In genomic region chr2:237791977-237792727, GRCh38 we compare ENCODE assay signal across 12 cellular contexts. TPM values are rescaled to one million over a fixed set of nuclear protein-coding genes. Genes with fewer than 3 reads are reported as not detected.
DNase-seq lines count a peak whose midpoint lies in the region; ATAC-seq and TF ChIP-seq lines count a peak whose summit lies in the region.
"Had no signal": no experiment of that assay in that cellular context is flagged by ENCODE, and none has a peak within 500 bp of the region (broad histone marks: within the 10 kb centered on the region; RNA-seq: fewer than 3 reads in every experiment).

No MANE protein-coding gene starts in this region.

- DNase-seq in AG09319 (ENCODE audit: extremely low read depth, low read depth) (no peak), HFFc6 (peak; percentile 6), astrocyte of the spinal cord (ENCODE audit: low read depth, low spot score) (no peak), kidney epithelial cell (ENCODE audit: low read depth) (no peak), MV-4-11 (lab: John Stamatoyannopoulos, UW) (no peak), AML-193 (lab: John Stamatoyannopoulos, UW) (no peak)
- no peak for DNase-seq in stimulated activated naive CD8-positive, alpha-beta T cell treated with anti-CD3 and anti-CD28 coated beads, Interleukin-15, Interleukin-2, amounts not matched to agents 100 U/mL and 50 U/mL, for 24 hours
- DNase-seq: CD4-positive, alpha-beta T cell; stimulated activated CD4-positive, alpha-beta T cell treated with anti-CD3 and anti-CD28 coated beads, Interleukin-15, amount 100 ng/mL, for 24 hours had no signal

- peaks cover 10% of the 10 kb centered on the region for H3K27me3 Mint-ChIP-seq in HFFc6 (ENCODE audit: insufficient read depth)
- H3K27me3 Mint-ChIP-seq: CD4-positive, alpha-beta T cell; stimulated activated naive CD8-positive, alpha-beta T cell treated with anti-CD3 and anti-CD28 coated beads, Interleukin-15, Interleukin-2, amounts not matched to agents 100 ng/mL and 50 ng/mL, for 24 hours had no signal

- H3K36me3 ChIP-seq in kidney epithelial cell (ENCODE audit: control insufficient read depth, insufficient read depth, low read length), result no peaks in the 10 kb centered on the region

- no peak for ATAC-seq in stimulated activated naive CD8-positive, alpha-beta T cell treated with anti-CD3 and anti-CD28 coated beads, Interleukin-15, Interleukin-2, amounts not matched to agents 100 U/mL and 50 U/mL, for 24 hours
- no peak for ATAC-seq in HG03095 (IDR thresholded peaks at IDR 0.05; ENCODE audit: unreplicated experiment)

- H3K27me3 ChIP-seq in kidney epithelial cell (ENCODE audit: control insufficient read depth, insufficient read depth, low read length), result no peaks in the 10 kb centered on the region

- peaks cover 8% of the 10 kb centered on the region for H3K36me3 Mint-ChIP-seq in HFFc6 (ENCODE audit: low read depth)

- H3K4me3 Mint-ChIP-seq in HFFc6, result no peak overlapping the region
- H3K4me3 Mint-ChIP-seq: CD4-positive, alpha-beta T cell; stimulated activated naive CD8-positive, alpha-beta T cell treated with anti-CD3 and anti-CD28 coated beads, Interleukin-15, Interleukin-2, amounts not matched to agents 100 ng/mL and 50 ng/mL, for 24 hours; T-helper 1 cell treated with Interleukin-12 subunit alpha and Interleukin-12 subunit beta and Interleukin-4 antibody, amounts not matched to agents 30 μg/mL and 1 μg/mL, for 36 hours had no signal

- no peak overlapping the region for H3K27ac Mint-ChIP-seq in HFFc6
- H3K27ac Mint-ChIP-seq: CD4-positive, alpha-beta T cell; stimulated activated naive CD8-positive, alpha-beta T cell treated with anti-CD3 and anti-CD28 coated beads, Interleukin-15, Interleukin-2, amounts not matched to agents 100 ng/mL and 50 ng/mL, for 24 hours; T-helper 1 cell treated with Interleukin-12 subunit alpha and Interleukin-12 subunit beta and Interleukin-4 antibody, amounts not matched to agents 30 μg/mL and 1 μg/mL, for 36 hours had no signal

- in situ Hi-C loops in astrocyte of the spinal cord (cut with HindIII; ENCODE audit: low sequenced_read_pairs), result no loop called here

- H3K4me3 ChIP-seq in astrocyte of the spinal cord (ENCODE audit: low read depth, low read length) (no peak overlapping the region), kidney epithelial cell (ENCODE audit: low read depth, low read length) (no peak overlapping the region)

- TF ChIP-seq CTCF in AG09319 (IDR thresholded peaks at IDR 0.05; ENCODE audit: low read depth, low read length), result peak; percentile 4; the same call in 1 of the 2 replicates
- peak; percentile 63 for TF ChIP-seq CTCF in HFFc6 (IDR thresholded peaks at IDR 0.05)
- TF ChIP-seq CTCF in astrocyte of the spinal cord (IDR thresholded peaks at IDR 0.05; ENCODE audit: low read depth, low read length), result peak; percentile 42
- peak; percentile 20 for TF ChIP-seq CTCF in kidney epithelial cell (IDR thresholded peaks at IDR 0.05; ENCODE audit: insufficient read depth, low read length, poor library complexity, severe bottlenecking)

- peaks cover 17% of the 10 kb centered on the region for H3K4me1 Mint-ChIP-seq in HFFc6 (ENCODE audit: low read depth)

- peaks cover 7% of the 10 kb centered on the region; the same call in 1 of the 2 replicates for H3K9me3 Mint-ChIP-seq in HFFc6
- H3K9me3 Mint-ChIP-seq: CD4-positive, alpha-beta T cell; stimulated activated naive CD8-positive, alpha-beta T cell treated with anti-CD3 and anti-CD28 coated beads, Interleukin-15, Interleukin-2, amounts not matched to agents 100 ng/mL and 50 ng/mL, for 24 hours had no signal

RNA-seq across cellular contexts. Expression of gene RBM44, which starts 6.4 kb away (rescaled TPM):
- total RNA-seq in HFFc6 (2021; fragmentation: NEBNext Ultra II Directional; extraction: Animal tissue kit (Norgen Biotek cat#: 25700)), result under 1 TPM in 5 of 6 experiments, not detected in 1; 0.07 to 0.10 (median 0.09) TPM
- 0.07 and 0.50 TPM in 2 replicates for total RNA-seq in kidney epithelial cell

Comparison
In these comparisons a context has a peak if more than half of its experiments do, and no peak if none do; other contexts are left out.
1. CTCF ChIP-seq: peak in every context shown above with its lines; median percentile 63 in HFFc6; 42 in astrocyte of the spinal cord; 20 in kidney epithelial cell; 4 in AG09319.